26 cellular contexts compared by ENCODE assay signal in genomic region chr2:200604571-200605255, GRCh38. TPM values are rescaled to one million over a fixed set of nuclear protein-coding genes. Genes with fewer than 3 reads are reported as not detected.
DNase-seq lines count a peak whose midpoint lies in the region; ATAC-seq and TF ChIP-seq lines count a peak whose summit lies in the region.
"Had no signal": no experiment of that assay in that cellular context is flagged by ENCODE, and none has a peak within 500 bp of the region (broad histone marks: within the 10 kb centered on the region; RNA-seq: fewer than 3 reads in every experiment).

No MANE protein-coding gene starts in this region.

- no peaks in the 10 kb centered on the region for H3K9me3 ChIP-seq in mesenchymal stem cell (ENCODE audit: control insufficient read depth, low read length)
- H3K9me3 ChIP-seq: ascending aorta, upper lobe of left lung had no signal

- H4K8ac ChIP-seq in mesenchymal stem cell (ENCODE audit: low read length): no peak overlapping the region

- H2BK120ac ChIP-seq in mesenchymal stem cell (ENCODE audit: low read depth, low read length): no peak overlapping the region

- no peak overlapping the region for H2AK5ac ChIP-seq in mesenchymal stem cell (ENCODE audit: low read length, severe bottlenecking)

- 80% methylated on average over 5 of the region's 5 CpGs for WGBS in mesenchymal stem cell

- H3K4me1 Mint-ChIP-seq in activated CD8-positive, alpha-beta memory T cell treated with anti-CD3 and anti-CD28 coated beads, Interleukin-2, amount 10 ng/mL, durations not matched to agents 7 days and 5 days: no peaks in the 10 kb centered on the region
- H3K4me1 Mint-ChIP-seq: activated naive CD4-positive, alpha-beta T cell treated with anti-CD3 and anti-CD28 coated beads, Interleukin-2, amount 10 ng/mL, durations not matched to agents 7 days and 5 days; neural crest cell; stimulated activated naive CD8-positive, alpha-beta T cell treated with anti-CD3 and anti-CD28 coated beads, Interleukin-15, amount 100 ng/mL, for 72 hours; WTC11 had no signal

- peak overlapping the region in 1 of 2 experiments; percentile 36 for H3K14ac ChIP-seq in mesenchymal stem cell (ENCODE audit: low read length in 2 of 2)

- H4K91ac ChIP-seq in mesenchymal stem cell (ENCODE audit: low read length): no peak overlapping the region

- no peak overlapping the region for H2BK12ac ChIP-seq in mesenchymal stem cell (ENCODE audit: low read length in 2 of 2)

- peaks cover 1% of the 10 kb centered on the region for H3K36me3 Mint-ChIP-seq in activated CD8-positive, alpha-beta memory T cell treated with anti-CD3 and anti-CD28 coated beads, Interleukin-2, amount 10 ng/mL, durations not matched to agents 7 days and 5 days
- H3K36me3 Mint-ChIP-seq: activated naive CD4-positive, alpha-beta T cell treated with anti-CD3 and anti-CD28 coated beads, Interleukin-2, amount 10 ng/mL, durations not matched to agents 7 days and 5 days had no signal

- H2AFZ ChIP-seq in mesenchymal stem cell (ENCODE audit: low read depth, low read length): no peak overlapping the region

- H3K79me1 ChIP-seq in mesenchymal stem cell (replicated peaks; ENCODE audit: low read length, poor library complexity, severe bottlenecking): no peaks in the 10 kb centered on the region

- H3K27ac ChIP-seq in brain microvascular endothelial cell (peak overlapping the region; percentile 65), mesenchymal stem cell (ENCODE audit: low read length, poor library complexity, severe bottlenecking) (no peak overlapping the region)
- H3K27ac ChIP-seq: ascending aorta, heart left ventricle, left ventricle myocardium inferior, upper lobe of left lung had no signal

- ATAC-seq in activated CD8-positive, alpha-beta memory T cell treated with anti-CD3 and anti-CD28 coated beads, Interleukin-2, amount 10 ng/mL, durations not matched to agents 7 days and 5 days: no peak
- ATAC-seq in GM18517 (IDR thresholded peaks at IDR 0.05; ENCODE audit: unreplicated experiment): no peak
- ATAC-seq: HCT116; heart left ventricle; stimulated activated naive CD8-positive, alpha-beta T cell treated with anti-CD3 and anti-CD28 coated beads, Interleukin-15, amount 100 ng/mL, for 72 hours; WTC11 had no signal

- CTCF ChIA-PET in activated CD8-positive, alpha-beta memory T cell treated with anti-CD3 and anti-CD28 coated beads, Interleukin-2, amount 10 ng/mL, durations not matched to agents 7 days and 5 days (lab: Charles Lee): interaction anchor here (1.9 kb wide), 1 partner anchor 26 kb away, joined by 6 read pairs; no protein-coding TSS in a partner anchor

- no peak for TF ChIP-seq CTCF in brain microvascular endothelial cell (IDR thresholded peaks at IDR 0.05; ENCODE audit: low read depth, low read length, missing control alignments)

- H3K4me3 Mint-ChIP-seq in activated CD8-positive, alpha-beta memory T cell treated with anti-CD3 and anti-CD28 coated beads, Interleukin-2, amount 10 ng/mL, durations not matched to agents 7 days and 5 days: no peak overlapping the region
- H3K4me3 Mint-ChIP-seq: activated naive CD4-positive, alpha-beta T cell treated with anti-CD3 and anti-CD28 coated beads, Interleukin-2, amount 10 ng/mL, durations not matched to agents 7 days and 5 days; neural crest cell; stimulated activated naive CD8-positive, alpha-beta T cell treated with anti-CD3 and anti-CD28 coated beads, Interleukin-15, amount 100 ng/mL, for 72 hours; T-helper 2 cell treated with Interferon-gamma antibody and Interleukin-4, amounts not matched to agents 5 μg/mL and 100 μg/mL, for 36 hours; WTC11 had no signal

- no peak overlapping the region for H3K4me2 ChIP-seq in mesenchymal stem cell (ENCODE audit: low read length, poor library complexity, severe bottlenecking)
- H3K4me2 ChIP-seq: smooth muscle cell had no signal

- H2BK5ac ChIP-seq in mesenchymal stem cell (ENCODE audit: low read depth, low read length, poor library complexity, severe bottlenecking): no peak overlapping the region

- peaks cover 4% of the 10 kb centered on the region for H3K4me1 ChIP-seq in mesenchymal stem cell (ENCODE audit: control insufficient read depth, insufficient read depth, low read depth, low read length)
- H3K4me1 ChIP-seq: ascending aorta, heart left ventricle, left ventricle myocardium inferior, upper lobe of left lung had no signal

- no peak overlapping the region for H3K4me3 ChIP-seq in brain microvascular endothelial cell (ENCODE audit: low read depth, low read length)
- no peak overlapping the region for H3K4me3 ChIP-seq in mesenchymal stem cell (ENCODE audit: insufficient read depth in 1 of 2, low read depth in 1 of 2, low read length in 2 of 2)
- H3K4me3 ChIP-seq: ascending aorta, heart left ventricle, left ventricle myocardium inferior, smooth muscle cell, upper lobe of left lung had no signal

- H2BK15ac ChIP-seq in mesenchymal stem cell (ENCODE audit: low read depth, poor library complexity, severe bottlenecking): no peak overlapping the region

- H3K9me3 Mint-ChIP-seq in activated CD8-positive, alpha-beta memory T cell treated with anti-CD3 and anti-CD28 coated beads, Interleukin-2, amount 10 ng/mL, durations not matched to agents 7 days and 5 days (ENCODE audit: low read depth): no peaks in the 10 kb centered on the region
- H3K9me3 Mint-ChIP-seq: activated naive CD4-positive, alpha-beta T cell treated with anti-CD3 and anti-CD28 coated beads, Interleukin-2, amount 10 ng/mL, durations not matched to agents 7 days and 5 days; T-helper 2 cell treated with Interferon-gamma antibody and Interleukin-4, amounts not matched to agents 5 μg/mL and 100 μg/mL, for 36 hours had no signal

- H3K27ac Mint-ChIP-seq in activated CD8-positive, alpha-beta memory T cell treated with anti-CD3 and anti-CD28 coated beads, Interleukin-2, amount 10 ng/mL, durations not matched to agents 7 days and 5 days: no peak overlapping the region
- H3K27ac Mint-ChIP-seq: activated naive CD4-positive, alpha-beta T cell treated with anti-CD3 and anti-CD28 coated beads, Interleukin-2, amount 10 ng/mL, durations not matched to agents 7 days and 5 days; stimulated activated naive CD8-positive, alpha-beta T cell treated with anti-CD3 and anti-CD28 coated beads, Interleukin-15, amount 100 ng/mL, for 72 hours; T-helper 2 cell treated with Interferon-gamma antibody and Interleukin-4, amounts not matched to agents 5 μg/mL and 100 μg/mL, for 36 hours; WTC11 had no signal

- no peak overlapping the region for H3K4ac ChIP-seq in mesenchymal stem cell (ENCODE audit: low read depth in 1 of 2, low read length in 2 of 2)

- peak; percentile 58 for DNase-seq in EH (ENCODE audit: low read depth)
- peak; percentile 34 for DNase-seq in NCI-H226
- DNase-seq in brain microvascular endothelial cell: no peak
- peak; percentile 18 for DNase-seq in mesenchymal stem cell
- no peak for DNase-seq in activated CD8-positive, alpha-beta memory T cell treated with anti-CD3 and anti-CD28 coated beads, Interleukin-2, amount 10 ng/mL, durations not matched to agents 7 days and 5 days
- no peak for DNase-seq in stimulated activated CD8-positive, alpha-beta memory T cell treated with anti-CD3 and anti-CD28 coated beads, Interleukin-4, amount 100 ng/mL, for 48 hours
- DNase-seq in 8988T: no peak
- DNase-seq: activated naive CD4-positive, alpha-beta T cell treated with anti-CD3 and anti-CD28 coated beads, Interleukin-2, amount 10 ng/mL, durations not matched to agents 7 days and 5 days; activated T-cell treated with anti-CD3 and anti-CD28 coated beads, Interleukin-2, amount 50 U/mL, for 48 hours; DND-41; heart left ventricle; left ventricle myocardium inferior; NCI-H1417 treated with DMSO at 0.1 percent for 48 hours; NCI-H748 treated with DMSO at 0.1 percent for 48 hours; OCI-M1; stimulated activated CD4-positive, alpha-beta T cell treated with anti-CD3 and anti-CD28 coated beads, Interleukin-4, amount 100 ng/mL, for 24 hours; stimulated activated naive CD8-positive, alpha-beta T cell treated with anti-CD3 and anti-CD28 coated beads, Interleukin-15, amount 100 ng/mL, for 72 hours; upper lobe of left lung had no signal

- H3K27me3 ChIP-seq in brain microvascular endothelial cell (replicated peaks): no peaks in the 10 kb centered on the region
- H3K27me3 ChIP-seq in mesenchymal stem cell (ENCODE audit: control insufficient read depth in 1 of 2, insufficient read depth in 1 of 2, low read length in 2 of 2): no peaks in the 10 kb centered on the region
- H3K27me3 ChIP-seq: ascending aorta, heart left ventricle, upper lobe of left lung had no signal

- no peak overlapping the region for H3K18ac ChIP-seq in mesenchymal stem cell (ENCODE audit: low read depth in 1 of 2, low read length in 2 of 2)

- in situ Hi-C loops in brain microvascular endothelial cell (cut with HindIII; ENCODE audit: low pct_ligation_motif_present, low sequenced_read_pairs): no loop called here

- H3K27me3 Mint-ChIP-seq in activated CD8-positive, alpha-beta memory T cell treated with anti-CD3 and anti-CD28 coated beads, Interleukin-2, amount 10 ng/mL, durations not matched to agents 7 days and 5 days: peaks cover 30% of the 10 kb centered on the region
- H3K27me3 Mint-ChIP-seq: activated naive CD4-positive, alpha-beta T cell treated with anti-CD3 and anti-CD28 coated beads, Interleukin-2, amount 10 ng/mL, durations not matched to agents 7 days and 5 days; stimulated activated naive CD8-positive, alpha-beta T cell treated with anti-CD3 and anti-CD28 coated beads, Interleukin-15, amount 100 ng/mL, for 72 hours had no signal

- peak overlapping the region; percentile 58 for H3K9ac ChIP-seq in mesenchymal stem cell (ENCODE audit: low read length)

- H3K23ac ChIP-seq in mesenchymal stem cell (ENCODE audit: low read length in 2 of 2): no peak overlapping the region

- H3K36me3 ChIP-seq in brain microvascular endothelial cell (replicated peaks): no peaks in the 10 kb centered on the region
- peaks cover 0 to 55% of the 10 kb centered on the region in 2 experiments for H3K36me3 ChIP-seq in mesenchymal stem cell (ENCODE audit: control insufficient read depth in 1 of 2, insufficient read depth in 2 of 2, low read depth in 1 of 2, low read length in 2 of 2)
- H3K36me3 ChIP-seq: left ventricle myocardium inferior, upper lobe of left lung had no signal

RNA-seq across cellular contexts. Expression of gene AOX1, which starts 18.9 kb away (rescaled TPM):
- polyA plus RNA-seq in mesenchymal stem cell (2013, experiment 1 of 2): 1.1 TPM
- polyA plus RNA-seq in mesenchymal stem cell (2013, experiment 2 of 2): 0.99 TPM
- under 1 TPM in 1 of 2 experiments, not detected in 1; 0.20 TPM for total RNA-seq in activated CD8-positive, alpha-beta memory T cell treated with anti-CD3 and anti-CD28 coated beads, Interleukin-2, amount 10 ng/mL, durations not matched to agents 7 days and 5 days
- total RNA-seq: mononuclear cell had no signal
- polyA plus RNA-seq: smooth muscle cell had no signal

Comparison
In these comparisons a context has a peak if more than half of its experiments do, and no peak if none do; other contexts are left out.
1. DNase-seq: peak in EH (single experiment), NCI-H226 (single experiment) and mesenchymal stem cell (single experiment); none in brain microvascular endothelial cell (single experiment), activated CD8-positive, alpha-beta memory T cell treated with anti-CD3 and anti-CD28 coated beads, Interleukin-2, amount 10 ng/mL, durations not matched to agents 7 days and 5 days (single experiment), stimulated activated CD8-positive, alpha-beta memory T cell treated with anti-CD3 and anti-CD28 coated beads, Interleukin-4, amount 100 ng/mL, for 48 hours (single experiment) and 8988T (single experiment).